Comparison of ENCODE assay signal across 11 cellular contexts in genomic region chr3:51382947-51383578, GRCh38. TPM values are rescaled to one million over a fixed set of nuclear protein-coding genes. Genes with fewer than 3 reads are reported as not detected.
DNase-seq lines count a peak whose midpoint lies in the region; ATAC-seq and TF ChIP-seq lines count a peak whose summit lies in the region.
"Had no signal": no experiment of that assay in that cellular context is flagged by ENCODE, and none has a peak within 500 bp of the region (broad histone marks: within the 10 kb centered on the region; RNA-seq: fewer than 3 reads in every experiment).

No MANE protein-coding gene starts in this region.

- no peaks in the 10 kb centered on the region for H3K27me3 ChIP-seq in SK-N-SH (ENCODE audit: insufficient read depth)
- no peaks in the 10 kb centered on the region for H3K27me3 ChIP-seq in neural progenitor cell

- TF ChIP-seq CTCF in SK-N-SH (IDR thresholded peaks at IDR 0.05) (no peak), NB4 (IDR thresholded peaks at IDR 0.05; ENCODE audit: low read depth, low read length) (no peak), coronary artery (IDR thresholded peaks at IDR 0.05) (no peak), neural progenitor cell (IDR thresholded peaks at IDR 0.05) (no peak)

- DNase-seq in SK-N-SH, result no peak
- peak; percentile 15 for DNase-seq in NB4 (ENCODE audit: low read depth)
- peak; percentile 45 for DNase-seq in coronary artery (ENCODE audit: low spot score)
- no peak for DNase-seq in neural progenitor cell (ENCODE audit: low spot score)
- no peak for DNase-seq in stimulated activated CD8-positive, alpha-beta memory T cell treated with anti-CD3 and anti-CD28 coated beads, Interleukin-4, amount 100 ng/mL, for 48 hours
- DNase-seq in inferior parietal cortex (ENCODE audit: extremely low spot score), result no peak
- DNase-seq: left ventricle myocardium superior, NCI-H2171 treated with DMSO at 0.1 percent for 48 hours, SHP77 had no signal

- peaks cover 5 to 7% of the 10 kb centered on the region in 2 experiments for H3K36me3 ChIP-seq in SK-N-SH (replicated peaks in 1 of 2; ENCODE audit: control insufficient read depth in 1 of 2, insufficient read depth in 2 of 2, low read length in 1 of 2)
- H3K36me3 ChIP-seq in neural progenitor cell, result no peaks in the 10 kb centered on the region

- POLR2A ChIA-PET in SK-N-SH (lab: Yijun Ruan, JAX), result interaction anchor here (1.3 kb wide), 1 partner anchor 814 kb away, joined by 5 read pairs; the partner anchor contains the start of gene HEMK1

- H3K4me2 ChIP-seq in SK-N-SH (peak overlapping the region; percentile 80), neural progenitor cell (peak overlapping the region; percentile 90)

- peak overlapping the region; percentile 42 for H3K27ac Mint-ChIP-seq in neural progenitor cell

- no peak for ATAC-seq in SK-N-SH treated with all-trans-retinoic acid at 6 μM for 48 hours
- ATAC-seq in GM21529 (IDR thresholded peaks at IDR 0.05; ENCODE audit: unreplicated experiment), result no peak
- ATAC-seq: left ventricle myocardium superior had no signal

- no peaks in the 10 kb centered on the region for H3K9me3 Mint-ChIP-seq in neural progenitor cell

- H3K4me1 Mint-ChIP-seq in neural progenitor cell, result peaks cover 31% of the 10 kb centered on the region

- no peak for TF ChIP-seq POLR2A in NB4 (IDR thresholded peaks at IDR 0.05; ENCODE audit: extremely low read depth, insufficient read length)

- H2AFZ ChIP-seq in SK-N-SH (ENCODE audit: low read depth) (no peak overlapping the region), neural progenitor cell (replicated peaks) (no peak overlapping the region)

- H3K27ac ChIP-seq in SK-N-SH (ENCODE audit: low read depth in 2 of 2, low read length in 1 of 2) (no peak overlapping the region), coronary artery (no peak overlapping the region), neural progenitor cell (no peak overlapping the region)

- CTCF ChIA-PET in SK-N-SH (lab: Yijun Ruan, JAX), result interaction anchor here (0.6 to 1.9 kb wide), 6 partner anchors 11 to 816 kb away, joined by 3 to 7 read pairs (median 4); no protein-coding TSS in a partner anchor

- WGBS in SK-N-SH (ENCODE audit: low lambda C conversion rate), result 79% methylated on average over 3 of the region's 3 CpGs

- peak overlapping the region; percentile 99 for H3K4me3 Mint-ChIP-seq in neural progenitor cell

- peaks cover 12% of the 10 kb centered on the region for H3K27me3 Mint-ChIP-seq in neural progenitor cell (ENCODE audit: insufficient read depth, low read depth)

- H3K4me1 ChIP-seq in SK-N-SH (ENCODE audit: control insufficient read depth in 1 of 2, insufficient read depth in 2 of 2, low read depth in 1 of 2, low read length in 1 of 2) (peaks cover 21 to 26% of the 10 kb centered on the region in 2 experiments), neural progenitor cell (peaks cover 22% of the 10 kb centered on the region)

- H3F3A ChIP-seq in SK-N-SH (replicated peaks; ENCODE audit: insufficient read depth) (peaks cover 9% of the 10 kb centered on the region), neural progenitor cell (ENCODE audit: low read depth) (peaks cover 32% of the 10 kb centered on the region)

- H3K79me2 ChIP-seq in SK-N-SH (ENCODE audit: insufficient read depth) (peaks cover 48% of the 10 kb centered on the region), neural progenitor cell (ENCODE audit: low read depth) (peaks cover 45% of the 10 kb centered on the region)

- H3K9ac ChIP-seq in SK-N-SH (no peak overlapping the region), neural progenitor cell (no peak overlapping the region)

- H3K9me2 ChIP-seq in SK-N-SH, result no peaks in the 10 kb centered on the region

- no peak for TF ChIP-seq EP300 in SK-N-SH (IDR thresholded peaks at IDR 0.05; ENCODE audit: borderline replicate concordance in 1 of 2, low read depth in 1 of 2, low read length in 1 of 2)

- no peaks in the 10 kb centered on the region for H4K20me1 ChIP-seq in SK-N-SH (ENCODE audit: insufficient read depth)
- H4K20me1 ChIP-seq in neural progenitor cell (ENCODE audit: low read depth), result peaks cover 23% of the 10 kb centered on the region

- H3K4me3 ChIP-seq in SK-N-SH (ENCODE audit: low read depth in 2 of 2, low read length in 1 of 2) (peak overlapping the region in 1 of 2 experiments; percentile 84; a peak in 3 of 4 replicates), NB4 (ENCODE audit: low read depth, low read length) (peak overlapping the region; percentile 77), coronary artery (no peak overlapping the region), neural progenitor cell (peak overlapping the region; percentile 79)

- no peaks in the 10 kb centered on the region for H3K9me3 ChIP-seq in SK-N-SH
- H3K9me3 ChIP-seq in neural progenitor cell (ENCODE audit: low read depth), result no peaks in the 10 kb centered on the region

- TF ChIP-seq RAD21 in SK-N-SH (IDR thresholded peaks at IDR 0.05; ENCODE audit: low read length), result no peak

- peaks cover 13% of the 10 kb centered on the region for H3K36me3 Mint-ChIP-seq in neural progenitor cell

TF ChIP-seq in SK-N-SH, 30 proteins besides CTCF, POLR2A, EP300 and RAD21:
- TF ChIP-seq MAX (IDR thresholded peaks at IDR 0.05; ENCODE audit: low read depth) (no peak), CHD2 (IDR thresholded peaks at IDR 0.05; ENCODE audit: low read length, partially characterized antibody) (no peak), RFX5 (IDR thresholded peaks at IDR 0.05; ENCODE audit: low read length) (no peak), FOSL2 (IDR thresholded peaks at IDR 0.05; ENCODE audit: borderline replicate concordance, low read depth) (no peak)
TF ChIP-seq in SK-N-SH: peak in this region for 0.

TF ChIP-seq in SK-N-SH treated with all-trans-retinoic acid at 6 μM for 48 hours, 23 proteins besides CTCF, POLR2A, EP300 and RAD21:
- TF ChIP-seq CSRNP3 (CRISPR knock-in tag; IDR thresholded peaks at IDR 0.05) (no peak), ARNTL (CRISPR knock-in tag; IDR thresholded peaks at IDR 0.05; ENCODE audit: borderline replicate concordance, low read depth) (no peak), PATZ1 (CRISPR knock-in tag; IDR thresholded peaks at IDR 0.05; ENCODE audit: borderline replicate concordance) (no peak), CSDC2 (CRISPR knock-in tag; IDR thresholded peaks at IDR 0.05) (no peak), RARB (CRISPR knock-in tag; IDR thresholded peaks at IDR 0.05) (no peak), POU6F1 (CRISPR knock-in tag; IDR thresholded peaks at IDR 0.05; ENCODE audit: borderline replicate concordance, low read depth) (no peak)

RNA-seq across cellular contexts. Expression of gene MANF, which starts 2.0 kb away (rescaled TPM):
- 118 and 121 TPM in 2 replicates for polyA plus RNA-seq in SK-N-SH (2012; rRNA removed)
- polyA plus RNA-seq in SK-N-SH (2012; cell fraction: cytosol; rRNA removed), result 151 and 220 TPM in 2 replicates
- polyA plus RNA-seq in SK-N-SH (2012; cell fraction: nucleus; rRNA removed), result 27.1 and 39.2 TPM in 2 replicates
- total RNA-seq in neural progenitor cell (ENCODE audit: low replicate concordance), result 51.1 and 68.9 TPM in 2 replicates

RNA-seq across cellular contexts. Expression of gene RBM15B, which starts 8.0 kb away (rescaled TPM):
- polyA plus RNA-seq in SK-N-SH (2012; rRNA removed), result 11.3 and 17.0 TPM in 2 replicates
- polyA plus RNA-seq in SK-N-SH (2012; cell fraction: cytosol; rRNA removed), result 12.3 and 17.2 TPM in 2 replicates
- polyA plus RNA-seq in SK-N-SH (2012; cell fraction: nucleus; rRNA removed), result 9.4 and 9.8 TPM in 2 replicates
- total RNA-seq in neural progenitor cell (ENCODE audit: low replicate concordance), result 28.1 and 47.9 TPM in 2 replicates

Comparison
In these comparisons a context has a peak if more than half of its experiments do, and no peak if none do; other contexts are left out.
1. DNase-seq: peak in NB4 (single experiment) and coronary artery (single experiment); none in SK-N-SH (single experiment), neural progenitor cell (single experiment), stimulated activated CD8-positive, alpha-beta memory T cell treated with anti-CD3 and anti-CD28 coated beads, Interleukin-4, amount 100 ng/mL, for 48 hours (single experiment) and inferior parietal cortex (single experiment).